ENCODE assay signal across 15 cellular contexts in genomic region chr7:34417781-34418180, GRCh38.
DNase-seq lines count a peak whose midpoint lies in the region; ATAC-seq and TF ChIP-seq lines count a peak whose summit lies in the region.
"Had no signal": no experiment of that assay in that cellular context is flagged by ENCODE, and none has a peak within 500 bp of the region (broad histone marks: within the 10 kb centered on the region; RNA-seq: fewer than 3 reads in every experiment).

No MANE protein-coding gene starts in this region.

- no peaks in the 10 kb centered on the region for H3K27me3 ChIP-seq in tibial artery
- H3K27me3 ChIP-seq: BLaER1 had no signal

- no peak for ATAC-seq in GM19452 (IDR thresholded peaks at IDR 0.05; ENCODE audit: unreplicated experiment)
- ATAC-seq: GM12878 had no signal

- H3K27ac ChIP-seq in tibial artery, result no peak overlapping the region
- H3K27ac ChIP-seq: BLaER1, KMS-11 had no signal

- DNase-seq in EL (peak; percentile 19), HS-5 (ENCODE audit: low read depth) (peak; percentile 24), RPMI7951 (ENCODE audit: low read depth) (peak; percentile 62), NCI-H2196 treated with DMSO at 0.1 percent for 48 hours (lab: John Stamatoyannopoulos, UW; ENCODE audit: unreplicated experiment) (no peak), tibial artery (no peak)
- DNase-seq in activated CD4-positive, alpha-beta T cell treated with anti-CD3 and anti-CD28 coated beads for 1 hour, result no peak
- DNase-seq: CD4-positive, alpha-beta memory T cell; DMS153; DMS79; HCEC 1CT; HFFc6 had no signal

- no peaks in the 10 kb centered on the region for H3K36me3 ChIP-seq in tibial artery
- H3K36me3 ChIP-seq: BLaER1 had no signal

- H3K4me3 ChIP-seq in tibial artery, result no peak overlapping the region
- H3K4me3 ChIP-seq: BLaER1, GM12878 had no signal

- intact Hi-C loops in tibial artery (cut with DNase I; ENCODE audit: low total_unique reads), result no loop called here

- TF ChIP-seq CTCF in tibial artery (IDR thresholded peaks at IDR 0.05), result no peak

- H3K4me1 ChIP-seq in tibial artery, result no peaks in the 10 kb centered on the region
- H3K4me1 ChIP-seq: BLaER1 had no signal

- no peaks in the 10 kb centered on the region for H3K9me3 ChIP-seq in tibial artery
- H3K9me3 ChIP-seq: BLaER1 had no signal

Comparison
In these comparisons a context has a peak if more than half of its experiments do, and no peak if none do; other contexts are left out.
1. DNase-seq: peak in EL (single experiment), HS-5 (single experiment) and RPMI7951 (single experiment); none in activated CD4-positive, alpha-beta T cell treated with anti-CD3 and anti-CD28 coated beads for 1 hour (single experiment), NCI-H2196 treated with DMSO at 0.1 percent for 48 hours (single experiment) and tibial artery (0 of 2).